16 cellular contexts compared by ENCODE assay signal in the genomic region with DNA sequence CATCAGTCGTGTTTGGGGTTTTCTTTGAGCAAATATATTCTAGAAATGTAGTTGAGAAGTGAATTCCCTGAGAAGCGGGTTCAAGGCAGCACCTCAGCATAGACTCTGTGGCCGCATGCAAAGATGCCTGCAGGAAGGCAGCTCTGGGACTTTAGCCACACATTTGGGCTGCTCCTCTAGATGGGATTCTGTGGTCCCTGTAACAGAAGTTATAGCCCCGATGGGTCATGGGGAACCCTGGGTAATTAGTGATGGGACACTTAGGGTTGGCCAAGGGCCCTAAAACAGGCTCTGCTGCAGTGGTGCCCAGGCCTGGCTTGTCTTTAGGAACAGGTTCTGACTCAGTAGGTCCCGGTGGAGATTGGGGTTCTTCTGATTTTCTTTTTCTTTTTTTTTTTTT. TPM values are rescaled to one million over a fixed set of nuclear protein-coding genes. Genes with fewer than 3 reads are reported as not detected.
DNase-seq lines count a peak whose midpoint lies in the region; TF ChIP-seq lines count a peak whose summit lies in the region.
"Had no signal": no experiment of that assay in that cellular context is flagged by ENCODE, and none has a peak within 500 bp of the region (broad histone marks: within the 10 kb centered on the region; RNA-seq: fewer than 3 reads in every experiment).

No MANE protein-coding gene starts in this region.

- H3K36me3 Mint-ChIP-seq in MCF 10A (ENCODE audit: insufficient read depth, unreplicated experiment): peaks cover 7% of the 10 kb centered on the region
- peaks cover 11% of the 10 kb centered on the region for H3K36me3 Mint-ChIP-seq in activated T-helper 1 cell treated with anti-CD3 and anti-CD28 coated beads, Interleukin-12 subunit alpha, Interleukin-12 subunit beta, Interleukin-2, Interleukin-4 antibody, amounts not matched to agents 30 ng/mL and 10 ng/mL and 1 ng/mL, durations not matched to agents 14 hours and 24 hours and 36 hours (ENCODE audit: low read depth)

- no peak overlapping the region for H3K4me3 ChIP-seq in breast epithelium
- H3K4me3 ChIP-seq: GM23338, SJCRH30 had no signal

- H3K9me3 ChIP-seq in breast epithelium: peaks cover 6 to 12% of the 10 kb centered on the region in 2 donors

- intact Hi-C loops in MCF 10A (cut with micrococcal nuclease) (no loop called here), breast epithelium (cut with DNase I; ENCODE audit: low total_unique reads) (no loop called here)
- intact Hi-C loops in activated T-helper 1 cell treated with anti-CD3 and anti-CD28 coated beads, Interleukin-12 subunit alpha, Interleukin-12 subunit beta, Interleukin-2, Interleukin-4 antibody, amounts not matched to agents 30 ng/mL and 10 ng/mL and 1 ng/mL, durations not matched to agents 14 hours and 24 hours and 36 hours (cut with micrococcal nuclease): no loop called here

- no peaks in the 10 kb centered on the region for H3K36me3 ChIP-seq in breast epithelium

- no peak overlapping the region for H3K4me3 Mint-ChIP-seq in MCF 10A (ENCODE audit: unreplicated experiment)
- H3K4me3 Mint-ChIP-seq in activated T-helper 1 cell treated with anti-CD3 and anti-CD28 coated beads, Interleukin-12 subunit alpha, Interleukin-12 subunit beta, Interleukin-2, Interleukin-4 antibody, amounts not matched to agents 30 ng/mL and 10 ng/mL and 1 ng/mL, durations not matched to agents 14 hours and 24 hours and 36 hours: no peak overlapping the region
- H3K4me3 Mint-ChIP-seq: GM23338 had no signal

- CTCF ChIA-PET in MCF 10A (lab: Yijun Ruan, JAX): no interaction called here

- peaks cover 5% of the 10 kb centered on the region for H3K4me1 Mint-ChIP-seq in MCF 10A (ENCODE audit: insufficient read depth, unreplicated experiment)
- H3K4me1 Mint-ChIP-seq in activated T-helper 1 cell treated with anti-CD3 and anti-CD28 coated beads, Interleukin-12 subunit alpha, Interleukin-12 subunit beta, Interleukin-2, Interleukin-4 antibody, amounts not matched to agents 30 ng/mL and 10 ng/mL and 1 ng/mL, durations not matched to agents 14 hours and 24 hours and 36 hours (ENCODE audit: low read depth): peaks cover 15% of the 10 kb centered on the region

- H3K4me1 ChIP-seq in breast epithelium: no peaks in the 10 kb centered on the region
- H3K4me1 ChIP-seq: SJCRH30 had no signal

- TF ChIP-seq CTCF in MCF 10A (IDR thresholded peaks at IDR 0.05; ENCODE audit: unreplicated experiment): no peak
- no peak for TF ChIP-seq CTCF in breast epithelium (IDR thresholded peaks at IDR 0.05)

- DNase-seq in MCF 10A (ENCODE audit: unreplicated experiment) (no peak), breast epithelium (ENCODE audit: low spot score in 2 of 2) (no peak), mesenteric fat pad (ENCODE audit: low spot score) (peak; percentile 78), SHP77 treated with DMSO at 0.1 percent for 48 hours (lab: John Stamatoyannopoulos, UW) (no peak), putamen (ENCODE audit: low spot score) (no peak), AML-193 (lab: John Stamatoyannopoulos, UW) (no peak)
- no peak for DNase-seq in activated T-helper 1 cell treated with anti-CD3 and anti-CD28 coated beads, Interleukin-12 subunit alpha, Interleukin-12 subunit beta, Interleukin-2, Interleukin-4 antibody, amounts not matched to agents 30 ng/mL and 10 ng/mL and 1 ng/mL, durations not matched to agents 14 hours and 24 hours and 36 hours (ENCODE audit: low spot score)
- DNase-seq: HCEC 1CT; NCI-H1092 treated with DMSO at 0.1 percent for 48 hours; NCI-H2029; NCI-H226; NCI-H774; NK-92 treated with Interleukin-12 subunit alpha and Interleukin-12 subunit beta, amount 100 ng/mL, for 24 hours; SJCRH30 had no signal

- peaks cover 18% of the 10 kb centered on the region for H3K9me3 Mint-ChIP-seq in MCF 10A (ENCODE audit: unreplicated experiment)
- peaks cover 17% of the 10 kb centered on the region for H3K9me3 Mint-ChIP-seq in activated T-helper 1 cell treated with anti-CD3 and anti-CD28 coated beads, Interleukin-12 subunit alpha, Interleukin-12 subunit beta, Interleukin-2, Interleukin-4 antibody, amounts not matched to agents 30 ng/mL and 10 ng/mL and 1 ng/mL, durations not matched to agents 14 hours and 24 hours and 36 hours

- H3K27ac ChIP-seq in breast epithelium: no peak overlapping the region
- H3K27ac ChIP-seq: C4-2B, SJCRH30 had no signal

- peak overlapping the region; percentile 3 for H3K27ac Mint-ChIP-seq in MCF 10A (ENCODE audit: low read depth, unreplicated experiment)
- H3K27ac Mint-ChIP-seq in activated T-helper 1 cell treated with anti-CD3 and anti-CD28 coated beads, Interleukin-12 subunit alpha, Interleukin-12 subunit beta, Interleukin-2, Interleukin-4 antibody, amounts not matched to agents 30 ng/mL and 10 ng/mL and 1 ng/mL, durations not matched to agents 14 hours and 24 hours and 36 hours: peak overlapping the region; percentile 49
- H3K27ac Mint-ChIP-seq: GM23338 had no signal

- POLR2A ChIA-PET in MCF 10A (lab: Yijun Ruan, JAX): no interaction called here

- no peak for TF ChIP-seq POLR2A in breast epithelium (IDR thresholded peaks at IDR 0.05)

- no TSS peak for BruUV-seq in MCF 10A (replicated peaks; lab: Mats Ljungman, UMichigan)

- H3K27me3 Mint-ChIP-seq in MCF 10A (ENCODE audit: insufficient read depth, unreplicated experiment): no peaks in the 10 kb centered on the region
- no peaks in the 10 kb centered on the region for H3K27me3 Mint-ChIP-seq in activated T-helper 1 cell treated with anti-CD3 and anti-CD28 coated beads, Interleukin-12 subunit alpha, Interleukin-12 subunit beta, Interleukin-2, Interleukin-4 antibody, amounts not matched to agents 30 ng/mL and 10 ng/mL and 1 ng/mL, durations not matched to agents 14 hours and 24 hours and 36 hours (ENCODE audit: insufficient read depth)

- H3K27me3 ChIP-seq in breast epithelium: no peaks in the 10 kb centered on the region
- H3K27me3 ChIP-seq: SJCRH30 had no signal

RNA-seq across cellular contexts. Expression of a gene that starts 36.8 kb away (rescaled TPM):
- 18.9 and 21.7 TPM in 2 replicates for total RNA-seq in MCF 10A (2022)
- 10 to 100 TPM; 24.8 to 26.9 (median 25.9) TPM for total RNA-seq in breast epithelium
- total RNA-seq in activated T-helper 1 cell treated with anti-CD3 and anti-CD28 coated beads, Interleukin-12 subunit alpha, Interleukin-12 subunit beta, Interleukin-2, Interleukin-4 antibody, amounts not matched to agents 30 ng/mL and 10 ng/mL and 1 ng/mL, durations not matched to agents 14 hours and 24 hours and 36 hours: 24.5 and 26.5 TPM in 2 replicates
- 23.0 TPM for total RNA-seq in mesenteric fat pad
